ENCODE assay signal across 9 cellular contexts in genomic region chr5:68251386-68251785, GRCh38. TPM values are rescaled to one million over a fixed set of nuclear protein-coding genes. Genes with fewer than 3 reads are reported as not detected.
DNase-seq lines count a peak whose midpoint lies in the region; ATAC-seq and TF ChIP-seq lines count a peak whose summit lies in the region.
"Had no signal": no experiment of that assay in that cellular context is flagged by ENCODE, and none has a peak within 500 bp of the region (broad histone marks: within the 10 kb centered on the region; RNA-seq: fewer than 3 reads in every experiment).

No MANE protein-coding gene starts in this region.

- H3K9me3 ChIP-seq in breast epithelium (no peaks in the 10 kb centered on the region), thyroid gland (no peaks in the 10 kb centered on the region)

- intact Hi-C loops in breast epithelium (cut with DNase I; ENCODE audit: low total_unique reads): loop anchor here (10.0 kb wide), 1 partner anchor 1007 kb away; no protein-coding TSS in a partner anchor
- intact Hi-C loops in thyroid gland (cut with DNase I): loop anchor here (10.0 kb wide), 1 partner anchor 1007 kb away; no protein-coding TSS in a partner anchor

- H3K36me3 Mint-ChIP-seq in WTC11 (no peaks in the 10 kb centered on the region), nephron progenitor cell (ENCODE audit: low read depth) (peaks cover 28% of the 10 kb centered on the region)

- H3K27me3 ChIP-seq in breast epithelium: no peaks in the 10 kb centered on the region
- H3K27me3 ChIP-seq in thyroid gland: no peaks in the 10 kb centered on the region

- peak overlapping the region; percentile 81 to 86 for H3K27ac ChIP-seq in breast epithelium
- peak overlapping the region; percentile 50 to 74 (median 54) for H3K27ac ChIP-seq in thyroid gland
- H3K27ac ChIP-seq: HL-60 had no signal

- WGBS in thyroid gland, 2 donors: 36 to 38% methylated on average over 4 of the region's 4 CpGs

- POLR2A ChIA-PET in WTC11 (lab: Charles Lee): no interaction called here

- H3K4me3 ChIP-seq in breast epithelium (peak overlapping the region in 2 of 3 donors; percentile 15 to 41), thyroid gland (replicated peaks in 1 of 3) (no peak overlapping the region)

- CTCF ChIA-PET in WTC11 (lab: Charles Lee): interaction anchor here (1.1 to 1.6 kb wide), 5 partner anchors 22 to 1085 kb away, joined by 3 to 7 read pairs (median 3); no protein-coding TSS in a partner anchor

- H3K9me3 Mint-ChIP-seq in WTC11 (no peaks in the 10 kb centered on the region), nephron progenitor cell (peaks cover 4% of the 10 kb centered on the region)

- H3K27me3 Mint-ChIP-seq in WTC11 (ENCODE audit: low read depth) (no peaks in the 10 kb centered on the region), nephron progenitor cell (ENCODE audit: low read depth, poor library complexity) (no peaks in the 10 kb centered on the region)

- ATAC-seq in WTC11: peak; percentile 41; the same call in 1 of the 2 replicates
- ATAC-seq in GM21447 (IDR thresholded peaks at IDR 0.05; ENCODE audit: unreplicated experiment): no peak

- no peak for TF ChIP-seq CTCF in WTC11 (IDR thresholded peaks at IDR 0.05)
- no peak for TF ChIP-seq CTCF in breast epithelium (IDR thresholded peaks at IDR 0.05)
- TF ChIP-seq CTCF in nephron progenitor cell (IDR thresholded peaks at IDR 0.05): no peak
- TF ChIP-seq CTCF in thyroid gland (IDR thresholded peaks at IDR 0.05): no peak

- H3K4me1 ChIP-seq in breast epithelium: peaks cover 11 to 27% of the 10 kb centered on the region in 2 donors
- H3K4me1 ChIP-seq in thyroid gland: peaks cover 26 to 40% of the 10 kb centered on the region in 2 donors

- DNase-seq in WTC11 (ENCODE audit: low spot score): no peak
- no peak for DNase-seq in breast epithelium (ENCODE audit: low spot score in 2 of 2)
- no peak for DNase-seq in nephron progenitor cell
- peak; percentile 44 to 51 for DNase-seq in thyroid gland
- no peak for DNase-seq in HK-2 (ENCODE audit: unreplicated experiment)
- no peak for DNase-seq in 8988T
- no peak for DNase-seq in AG08395 (ENCODE audit: low spot score)

- H3K4me1 Mint-ChIP-seq in WTC11: peaks cover 45% of the 10 kb centered on the region
- peaks cover 79% of the 10 kb centered on the region for H3K4me1 Mint-ChIP-seq in nephron progenitor cell

- TF ChIP-seq POLR2A in breast epithelium (IDR thresholded peaks at IDR 0.05): no peak
- TF ChIP-seq POLR2A in thyroid gland (IDR thresholded peaks at IDR 0.05): no peak

- H3K4me3 Mint-ChIP-seq in WTC11: no peak overlapping the region
- H3K4me3 Mint-ChIP-seq in nephron progenitor cell: no peak overlapping the region

- no peak overlapping the region for H3K27ac Mint-ChIP-seq in WTC11
- peak overlapping the region; percentile 88 for H3K27ac Mint-ChIP-seq in nephron progenitor cell

- H3K36me3 ChIP-seq in breast epithelium (no peaks in the 10 kb centered on the region), thyroid gland (no peaks in the 10 kb centered on the region)

TF ChIP-seq in WTC11, 78 proteins besides CTCF, POLR2A, EP300 and RAD21:
- TF ChIP-seq IRF1 (CRISPR knock-in tag; IDR thresholded peaks at IDR 0.05) (no peak), SMAD3 (CRISPR knock-in tag; IDR thresholded peaks at IDR 0.05; ENCODE audit: borderline replicate concordance) (no peak), CDX4 (CRISPR knock-in tag; IDR thresholded peaks at IDR 0.05; ENCODE audit: borderline replicate concordance) (no peak), GTF2I (CRISPR knock-in tag; conservative IDR thresholded peaks at IDR 0.05) (no peak), FOXK1 (CRISPR knock-in tag; IDR thresholded peaks at IDR 0.05) (no peak), FOXP4 (CRISPR knock-in tag; IDR thresholded peaks at IDR 0.05) (no peak), PREB (CRISPR knock-in tag; IDR thresholded peaks at IDR 0.05; ENCODE audit: borderline replicate concordance) (no peak), IRF2 (CRISPR knock-in tag; IDR thresholded peaks at IDR 0.05; ENCODE audit: borderline replicate concordance, low read depth) (no peak), CREM (CRISPR knock-in tag; IDR thresholded peaks at IDR 0.05) (no peak), OVOL2 (CRISPR knock-in tag; IDR thresholded peaks at IDR 0.05; ENCODE audit: borderline replicate concordance) (no peak), MYBL2 (CRISPR knock-in tag; IDR thresholded peaks at IDR 0.05) (no peak), TEAD1 (CRISPR knock-in tag; IDR thresholded peaks at IDR 0.05) (no peak), HMGXB4 (CRISPR knock-in tag; IDR thresholded peaks at IDR 0.05) (no peak), ZNF219 (CRISPR knock-in tag; IDR thresholded peaks at IDR 0.05; ENCODE audit: borderline replicate concordance) (no peak), ZMAT4 (CRISPR knock-in tag; IDR thresholded peaks at IDR 0.05) (no peak), ZNF232 (CRISPR knock-in tag; IDR thresholded peaks at IDR 0.05) (no peak), USF1 (CRISPR knock-in tag; IDR thresholded peaks at IDR 0.05) (no peak), ESRRA (CRISPR knock-in tag; IDR thresholded peaks at IDR 0.05; ENCODE audit: borderline replicate concordance) (no peak), NFE2L1 (CRISPR knock-in tag; IDR thresholded peaks at IDR 0.05) (no peak)

RNA-seq across cellular contexts. Expression of gene PIK3R1, which starts 35.8 kb away (rescaled TPM):
- total RNA-seq in WTC11 (2021) (10.1 to 11.3 TPM (median 11.1 TPM) in 3 replicates), breast epithelium (100 to 1,000 TPM; 193 to 429 (median 275) TPM), thyroid gland (100 to 1,000 TPM in 1 of 4 donors, 10 to 100 TPM in 3; 86.1 to 107 (median 94.8) TPM)

Comparison
In these comparisons a context has a peak if more than half of its experiments do, and no peak if none do; other contexts are left out.
1. DNase-seq: peak in thyroid gland (2 of 2); none in WTC11 (single experiment), breast epithelium (0 of 2), nephron progenitor cell (single experiment), HK-2 (single experiment), 8988T (single experiment) and AG08395 (single experiment).
2. H3K4me3 ChIP-seq: peak in breast epithelium (2 of 3); none in thyroid gland (0 of 3).